Comparison of ENCODE assay signal across 8 cellular contexts in genomic region chr14:30558675-30559555, GRCh38. TPM values are rescaled to one million over a fixed set of nuclear protein-coding genes. Genes with fewer than 3 reads are reported as not detected.
DNase-seq lines count a peak whose midpoint lies in the region; ATAC-seq and TF ChIP-seq lines count a peak whose summit lies in the region.

A gene with protein sequence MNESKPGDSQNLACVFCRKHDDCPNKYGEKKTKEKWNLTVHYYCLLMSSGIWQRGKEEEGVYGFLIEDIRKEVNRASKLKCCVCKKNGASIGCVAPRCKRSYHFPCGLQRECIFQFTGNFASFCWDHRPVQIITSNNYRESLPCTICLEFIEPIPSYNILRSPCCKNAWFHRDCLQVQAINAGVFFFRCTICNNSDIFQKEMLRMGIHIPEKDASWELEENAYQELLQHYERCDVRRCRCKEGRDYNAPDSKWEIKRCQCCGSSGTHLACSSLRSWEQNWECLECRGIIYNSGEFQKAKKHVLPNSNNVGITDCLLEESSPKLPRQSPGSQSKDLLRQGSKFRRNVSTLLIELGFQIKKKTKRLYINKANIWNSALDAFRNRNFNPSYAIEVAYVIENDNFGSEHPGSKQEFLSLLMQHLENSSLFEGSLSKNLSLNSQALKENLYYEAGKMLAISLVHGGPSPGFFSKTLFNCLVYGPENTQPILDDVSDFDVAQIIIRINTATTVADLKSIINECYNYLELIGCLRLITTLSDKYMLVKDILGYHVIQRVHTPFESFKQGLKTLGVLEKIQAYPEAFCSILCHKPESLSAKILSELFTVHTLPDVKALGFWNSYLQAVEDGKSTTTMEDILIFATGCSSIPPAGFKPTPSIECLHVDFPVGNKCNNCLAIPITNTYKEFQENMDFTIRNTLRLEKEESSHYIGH (plus strand): TSS chr14:30559158. CDS start chr14:30581080, 21,922 bp downstream.

- peaks cover 25% of the 10 kb centered on the region for H3K4me1 Mint-ChIP-seq in activated T-helper 2 cell treated with anti-CD3 and anti-CD28 coated beads, Interferon-gamma antibody, Interleukin-2, Interleukin-4, amounts not matched to agents 10 μg/mL and 5 μg/mL and 100 μg/mL, durations not matched to agents 14 hours and 24 hours and 36 hours (ENCODE audit: low read depth)
- peaks cover 20 to 23% of the 10 kb centered on the region in 2 donors for H3K4me1 Mint-ChIP-seq in natural killer cell treated with Interleukin-12 subunit alpha and Interleukin-12 subunit beta and Interleukin-15 and Interleukin-18, amount 100 ng/mL, for 72 hours (ENCODE audit: low read depth in 2 of 2)

- H3K4me1 ChIP-seq in DND-41 (ENCODE audit: insufficient read depth, low read length), result peaks cover 31% of the 10 kb centered on the region

- H3K27me3 Mint-ChIP-seq in activated T-helper 2 cell treated with anti-CD3 and anti-CD28 coated beads, Interferon-gamma antibody, Interleukin-2, Interleukin-4, amounts not matched to agents 10 μg/mL and 5 μg/mL and 100 μg/mL, durations not matched to agents 14 hours and 24 hours and 36 hours (ENCODE audit: low read depth), result no peaks in the 10 kb centered on the region
- H3K27me3 Mint-ChIP-seq in natural killer cell treated with Interleukin-12 subunit alpha and Interleukin-12 subunit beta and Interleukin-15 and Interleukin-18, amount 100 ng/mL, for 72 hours, result no peaks in the 10 kb centered on the region

- peak within 1 kb of the TSS; percentile 100 for H3K27ac Mint-ChIP-seq in activated T-helper 2 cell treated with anti-CD3 and anti-CD28 coated beads, Interferon-gamma antibody, Interleukin-2, Interleukin-4, amounts not matched to agents 10 μg/mL and 5 μg/mL and 100 μg/mL, durations not matched to agents 14 hours and 24 hours and 36 hours
- H3K27ac Mint-ChIP-seq in natural killer cell treated with Interleukin-12 subunit alpha and Interleukin-12 subunit beta and Interleukin-15 and Interleukin-18, amount 100 ng/mL, for 72 hours, result peak within 1 kb of the TSS; percentile 95 to 96

- peak within 1 kb of the TSS; percentile 98 for H3K9ac ChIP-seq in DND-41 (ENCODE audit: low read depth, low read length)

- no peaks in the 10 kb centered on the region for H3K9me3 Mint-ChIP-seq in activated T-helper 2 cell treated with anti-CD3 and anti-CD28 coated beads, Interferon-gamma antibody, Interleukin-2, Interleukin-4, amounts not matched to agents 10 μg/mL and 5 μg/mL and 100 μg/mL, durations not matched to agents 14 hours and 24 hours and 36 hours
- no peaks in the 10 kb centered on the region for H3K9me3 Mint-ChIP-seq in natural killer cell treated with Interleukin-12 subunit alpha and Interleukin-12 subunit beta and Interleukin-15 and Interleukin-18, amount 100 ng/mL, for 72 hours

- H3K36me3 ChIP-seq in DND-41 (ENCODE audit: insufficient read depth, low read length) (peaks cover 13% of the 10 kb centered on the region), KOPT-K1 (ENCODE audit: insufficient read depth, low read length) (peaks cover 24% of the 10 kb centered on the region)

- peak within 1 kb of the TSS; percentile 96 for H3K27ac ChIP-seq in DND-41 (ENCODE audit: low read length)
- peak within 1 kb of the TSS; percentile 95 for H3K27ac ChIP-seq in KOPT-K1 (ENCODE audit: low read depth, low read length, poor library complexity, severe bottlenecking)

- peak within 1 kb of the TSS; percentile 61 for H3K4me2 ChIP-seq in DND-41 (ENCODE audit: insufficient read depth, low read length)

- H2AFZ ChIP-seq in DND-41 (ENCODE audit: low read depth, low read length), result peak within 1 kb of the TSS; percentile 98

- H4K20me1 ChIP-seq in DND-41 (ENCODE audit: insufficient read depth, low read length), result peaks cover 15% of the 10 kb centered on the region

- H3K9me3 ChIP-seq in DND-41 (ENCODE audit: insufficient read depth, low read length, severe bottlenecking) (no peaks in the 10 kb centered on the region), KOPT-K1 (ENCODE audit: insufficient read depth, low read length, poor library complexity, severe bottlenecking) (peaks cover 3% of the 10 kb centered on the region)

- peak; percentile 98 for ATAC-seq in DND-41 (ENCODE audit: insufficient read depth, low read depth)
- ATAC-seq in GM21825 (IDR thresholded peaks at IDR 0.05; ENCODE audit: unreplicated experiment), result peak; percentile 99
- peak; percentile 100 for ATAC-seq in natural killer cell treated with Interleukin-12 subunit alpha and Interleukin-12 subunit beta and Interleukin-15 and Interleukin-18, amount 100 ng/mL, for 72 hours
- ATAC-seq in stimulated activated naive CD8-positive, alpha-beta T cell treated with anti-CD3 and anti-CD28 coated beads, Interleukin-15, Interleukin-2, amounts not matched to agents 100 U/mL and 50 U/mL, for 24 hours, result peak; percentile 100

- peaks cover 49% of the 10 kb centered on the region for H3K79me2 ChIP-seq in DND-41 (ENCODE audit: insufficient read depth, low read length)

- H3K4me3 ChIP-seq in DND-41 (ENCODE audit: low read depth in 1 of 2, low read length in 2 of 2), result peak within 1 kb of the TSS; percentile 92 to 94

- peak within 1 kb of the TSS; percentile 99 for H3K4me3 Mint-ChIP-seq in activated T-helper 2 cell treated with anti-CD3 and anti-CD28 coated beads, Interferon-gamma antibody, Interleukin-2, Interleukin-4, amounts not matched to agents 10 μg/mL and 5 μg/mL and 100 μg/mL, durations not matched to agents 14 hours and 24 hours and 36 hours (ENCODE audit: low read depth)
- H3K4me3 Mint-ChIP-seq in natural killer cell treated with Interleukin-12 subunit alpha and Interleukin-12 subunit beta and Interleukin-15 and Interleukin-18, amount 100 ng/mL, for 72 hours, result peak within 1 kb of the TSS; percentile 96

- peaks cover 28% of the 10 kb centered on the region for H3K36me3 Mint-ChIP-seq in activated T-helper 2 cell treated with anti-CD3 and anti-CD28 coated beads, Interferon-gamma antibody, Interleukin-2, Interleukin-4, amounts not matched to agents 10 μg/mL and 5 μg/mL and 100 μg/mL, durations not matched to agents 14 hours and 24 hours and 36 hours (ENCODE audit: low read depth)
- peaks cover 10% of the 10 kb centered on the region for H3K36me3 Mint-ChIP-seq in natural killer cell treated with Interleukin-12 subunit alpha and Interleukin-12 subunit beta and Interleukin-15 and Interleukin-18, amount 100 ng/mL, for 72 hours

- intact Hi-C loops in activated T-helper 2 cell treated with anti-CD3 and anti-CD28 coated beads, Interferon-gamma antibody, Interleukin-2, Interleukin-4, amounts not matched to agents 10 μg/mL and 5 μg/mL and 100 μg/mL, durations not matched to agents 14 hours and 24 hours and 36 hours (cut with micrococcal nuclease), result loop anchor here (1.0 to 10.0 kb wide), 4 partner anchors 63 to 646 kb away; partner anchors contain the start of genes COCH, HECTD1, SCFD1 and STRN3

- no peak for TF ChIP-seq CTCF in DND-41 (IDR thresholded peaks at IDR 0.05; ENCODE audit: borderline replicate concordance, extremely low read depth, low read length, poor library complexity, severe bottlenecking)

- no peaks in the 10 kb centered on the region for H3K27me3 ChIP-seq in DND-41 (ENCODE audit: insufficient read depth, low read length, poor library complexity)

- DNase-seq in DND-41, result peak; percentile 91
- DNase-seq in RKO (ENCODE audit: low spot score), result peak; percentile 89
- peak; percentile 89 for DNase-seq in activated T-helper 2 cell treated with anti-CD3 and anti-CD28 coated beads, Interferon-gamma antibody, Interleukin-2, Interleukin-4, amounts not matched to agents 10 μg/mL and 5 μg/mL and 100 μg/mL, durations not matched to agents 14 hours and 24 hours and 36 hours (ENCODE audit: low spot score)
- DNase-seq in fibroblast of peridontal ligament (ENCODE audit: extremely low read depth), result peak; percentile 79
- DNase-seq in natural killer cell treated with Interleukin-12 subunit alpha and Interleukin-12 subunit beta and Interleukin-15 and Interleukin-18, amount 100 ng/mL, for 72 hours (ENCODE audit: low spot score), result peak; percentile 91
- peak; percentile 91 for DNase-seq in stimulated activated naive CD8-positive, alpha-beta T cell treated with anti-CD3 and anti-CD28 coated beads, Interleukin-15, Interleukin-2, amounts not matched to agents 100 U/mL and 50 U/mL, for 24 hours

RNA-seq across cellular contexts. Expression of the gene that starts here (rescaled TPM):
- 24.7 and 26.4 TPM in 2 replicates for total RNA-seq in activated T-helper 2 cell treated with anti-CD3 and anti-CD28 coated beads, Interferon-gamma antibody, Interleukin-2, Interleukin-4, amounts not matched to agents 10 μg/mL and 5 μg/mL and 100 μg/mL, durations not matched to agents 14 hours and 24 hours and 36 hours
- 10 to 100 TPM; 25.4 to 30.3 TPM for total RNA-seq in natural killer cell treated with Interleukin-12 subunit alpha and Interleukin-12 subunit beta and Interleukin-15 and Interleukin-18, amount 100 ng/mL, for 72 hours

Comparison
In these comparisons a context has a peak if more than half of its experiments do, and no peak if none do; other contexts are left out.
1. Peak in every context shown above with its lines: DNase-seq, ATAC-seq, H3K4me3 ChIP-seq and H3K27ac ChIP-seq.